Comparison of ENCODE assay signal across 14 cellular contexts in genomic region chr2:38277245-38278119, GRCh38.
DNase-seq lines count a peak whose midpoint lies in the region; ATAC-seq and TF ChIP-seq lines count a peak whose summit lies in the region.
"Had no signal": no experiment of that assay in that cellular context is flagged by ENCODE, and none has a peak within 500 bp of the region (broad histone marks: within the 10 kb centered on the region; RNA-seq: fewer than 3 reads in every experiment).

No MANE protein-coding gene starts in this region.

- no peaks in the 10 kb centered on the region for H3K36me3 ChIP-seq in colonic mucosa
- H3K36me3 ChIP-seq: BLaER1 treated with 17β-estradiol and CSF1 and Interleukin-3, amounts not matched to agents 10 nM and 100 nM had no signal

- H3K36me3 Mint-ChIP-seq in mesothelial cell of epicardium = peaks cover 4% of the 10 kb centered on the region
- H3K36me3 Mint-ChIP-seq: activated CD4-positive, alpha-beta memory T cell treated with anti-CD3 and anti-CD28 coated beads for 36 hours; activated naive CD4-positive, alpha-beta T cell treated with anti-CD3 and anti-CD28 coated beads, Interleukin-2, amount 10 ng/mL, durations not matched to agents 7 days and 5 days had no signal

- H3K27ac ChIP-seq in colonic mucosa = peak overlapping the region; percentile 1
- H3K27ac ChIP-seq: BLaER1 treated with 17β-estradiol and CSF1 and Interleukin-3, amounts not matched to agents 10 nM and 100 nM; coronary artery had no signal

- peak; percentile 32 for DNase-seq in EH (ENCODE audit: low read depth)
- DNase-seq in NCI-H524 treated with DMSO at 0.1 percent for 48 hours (lab: John Stamatoyannopoulos, UW) = peak; percentile 70
- no peak for DNase-seq in colonic mucosa
- DNase-seq in mesothelial cell of epicardium (ENCODE audit: low spot score in 2 of 2, unreplicated experiment in 2 of 2) = no peak
- DNase-seq in NCI-H2107 treated with DMSO at 0.1 percent for 48 hours (lab: John Stamatoyannopoulos, UW; ENCODE audit: unreplicated experiment) = no peak
- DNase-seq: activated CD4-positive, alpha-beta memory T cell treated with anti-CD3 and anti-CD28 coated beads for 36 hours; activated naive CD4-positive, alpha-beta T cell treated with anti-CD3 and anti-CD28 coated beads, Interleukin-2, amount 10 ng/mL, durations not matched to agents 7 days and 5 days; nucleus accumbens had no signal

- H3K27ac Mint-ChIP-seq in mesothelial cell of epicardium = peak overlapping the region; percentile 18
- H3K27ac Mint-ChIP-seq: activated CD4-positive, alpha-beta memory T cell treated with anti-CD3 and anti-CD28 coated beads for 36 hours; activated naive CD4-positive, alpha-beta T cell treated with anti-CD3 and anti-CD28 coated beads, Interleukin-2, amount 10 ng/mL, durations not matched to agents 7 days and 5 days had no signal

- no peaks in the 10 kb centered on the region for H3K4me1 ChIP-seq in colonic mucosa
- H3K4me1 ChIP-seq: BLaER1 treated with 17β-estradiol and CSF1 and Interleukin-3, amounts not matched to agents 10 nM and 100 nM had no signal

- no peak overlapping the region for H3K4me3 ChIP-seq in colonic mucosa
- H3K4me3 ChIP-seq: BLaER1 treated with 17β-estradiol and CSF1 and Interleukin-3, amounts not matched to agents 10 nM and 100 nM; coronary artery had no signal

- H3K9me3 ChIP-seq in colonic mucosa = no peaks in the 10 kb centered on the region
- H3K9me3 ChIP-seq: BLaER1 treated with 17β-estradiol and CSF1 and Interleukin-3, amounts not matched to agents 10 nM and 100 nM had no signal

- no peak overlapping the region for H3K4me3 Mint-ChIP-seq in mesothelial cell of epicardium
- H3K4me3 Mint-ChIP-seq: activated CD4-positive, alpha-beta memory T cell treated with anti-CD3 and anti-CD28 coated beads for 36 hours; activated naive CD4-positive, alpha-beta T cell treated with anti-CD3 and anti-CD28 coated beads, Interleukin-2, amount 10 ng/mL, durations not matched to agents 7 days and 5 days had no signal

- no peak overlapping the region for H3K9ac ChIP-seq in colonic mucosa (ENCODE audit: low read depth in 2 of 2, low read length in 2 of 2)
- H3K9ac ChIP-seq: BLaER1 treated with 17β-estradiol and CSF1 and Interleukin-3, amounts not matched to agents 10 nM and 100 nM had no signal

- H3K4me1 Mint-ChIP-seq in mesothelial cell of epicardium = peaks cover 24% of the 10 kb centered on the region
- H3K4me1 Mint-ChIP-seq: activated naive CD4-positive, alpha-beta T cell treated with anti-CD3 and anti-CD28 coated beads, Interleukin-2, amount 10 ng/mL, durations not matched to agents 7 days and 5 days had no signal

- H3K9me3 Mint-ChIP-seq in mesothelial cell of epicardium = peaks cover 6% of the 10 kb centered on the region
- H3K9me3 Mint-ChIP-seq: activated CD4-positive, alpha-beta memory T cell treated with anti-CD3 and anti-CD28 coated beads for 36 hours; activated naive CD4-positive, alpha-beta T cell treated with anti-CD3 and anti-CD28 coated beads, Interleukin-2, amount 10 ng/mL, durations not matched to agents 7 days and 5 days had no signal

- H3K27me3 Mint-ChIP-seq in mesothelial cell of epicardium (ENCODE audit: low read depth) = no peaks in the 10 kb centered on the region
- H3K27me3 Mint-ChIP-seq: activated naive CD4-positive, alpha-beta T cell treated with anti-CD3 and anti-CD28 coated beads, Interleukin-2, amount 10 ng/mL, durations not matched to agents 7 days and 5 days had no signal

- ATAC-seq in GM21423 (IDR thresholded peaks at IDR 0.05; ENCODE audit: unreplicated experiment) (no peak), GM18858 (IDR thresholded peaks at IDR 0.05; ENCODE audit: unreplicated experiment) (no peak), GM19324 (IDR thresholded peaks at IDR 0.05; ENCODE audit: low FRiP score, unreplicated experiment) (no peak)
- ATAC-seq: left lobe of liver had no signal

- TF ChIP-seq CTCF in colonic mucosa (IDR thresholded peaks at IDR 0.05) (no peak), mesothelial cell of epicardium (IDR thresholded peaks at IDR 0.05; ENCODE audit: unreplicated experiment) (no peak)

- intact Hi-C loops in colonic mucosa (cut with DNase I) = loop anchor here (10.0 kb wide), 1 partner anchor 883 kb away; no protein-coding TSS in a partner anchor

- no peaks in the 10 kb centered on the region for H3K27me3 ChIP-seq in colonic mucosa
- H3K27me3 ChIP-seq: BLaER1 treated with 17β-estradiol and CSF1 and Interleukin-3, amounts not matched to agents 10 nM and 100 nM had no signal

Comparison
In these comparisons a context has a peak if more than half of its experiments do, and no peak if none do; other contexts are left out.
1. DNase-seq: peak in EH (single experiment) and NCI-H524 treated with DMSO at 0.1 percent for 48 hours (single experiment); none in colonic mucosa (single experiment), mesothelial cell of epicardium (0 of 2) and NCI-H2107 treated with DMSO at 0.1 percent for 48 hours (single experiment).